Comparison of ENCODE assay signal across 8 cellular contexts in the genomic region with DNA sequence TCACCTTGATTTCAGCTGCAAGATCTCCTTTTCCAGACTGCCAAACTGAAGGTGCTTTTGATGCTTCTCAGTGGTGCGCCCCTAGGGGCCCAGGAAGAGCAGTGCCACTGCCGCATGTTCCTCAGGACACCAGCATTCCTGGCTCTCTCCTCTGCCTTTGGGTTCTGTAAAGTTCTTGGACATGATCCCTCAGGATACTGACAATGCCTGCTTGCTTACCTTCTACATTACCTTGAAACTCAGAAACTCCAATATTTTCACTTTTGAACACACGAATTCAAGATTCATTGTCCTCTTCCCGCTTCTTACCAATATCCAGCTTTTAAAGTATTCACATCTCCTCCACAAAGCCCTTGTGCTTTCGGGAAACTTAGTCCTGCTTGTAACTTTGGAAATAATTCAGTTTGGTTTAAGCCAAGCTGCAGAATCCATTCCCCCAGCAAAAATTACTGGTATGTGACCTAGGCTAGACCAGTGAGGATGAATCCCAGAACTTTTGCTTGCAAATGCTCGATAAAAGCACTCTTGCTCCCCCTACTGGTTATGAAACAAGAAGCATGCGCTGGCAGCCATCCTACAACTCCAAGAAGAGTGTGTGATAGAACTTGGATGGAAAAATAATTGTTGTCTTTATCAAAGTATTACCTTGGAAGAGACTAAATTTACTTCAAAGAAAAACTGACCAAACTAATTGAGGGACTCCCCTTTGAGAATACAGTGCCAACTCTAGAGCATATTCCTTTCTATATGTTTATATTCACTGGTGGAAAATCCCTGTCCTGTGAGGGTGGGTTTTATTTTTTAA. TPM values are rescaled to one million over a fixed set of nuclear protein-coding genes. Genes with fewer than 3 reads are reported as not detected.
A peak's percentile ranks its signal among the peaks of the same experiment; 100 is the strongest.
DNase-seq lines count a peak whose midpoint lies in the region; ATAC-seq, FAIRE-seq and TF ChIP-seq lines count a peak whose summit lies in the region.

No MANE protein-coding gene starts in this region.

- CTCF ChIA-PET in HEK293T (lab: Yijun Ruan, JAX): interaction anchor here (0.5 to 2.8 kb wide), 9 partner anchors 12 to 1547 kb away, joined by 3 to 16 read pairs (median 4); partner anchors contain the start of gene OR5B21

- no peaks in the 10 kb centered on the region for H3K9me3 Mint-ChIP-seq in astrocyte (ENCODE audit: unreplicated experiment)

- peak; percentile 92 for FAIRE-seq in astrocyte (lab: Jason Lieb, UNC)

- no peak overlapping the region for H3K27ac ChIP-seq in SK-N-MC
- H3K27ac ChIP-seq in astrocyte (ENCODE audit: low read depth, low read length): no peak overlapping the region

- DNase-seq in activated CD4-positive, alpha-beta T cell treated with anti-CD3 and anti-CD28 coated beads for 24 hours (ENCODE audit: low read depth in 2 of 2): peak; percentile 14 to 27
- no peak for DNase-seq in activated CD4-positive, alpha-beta T cell treated with anti-CD3 and anti-CD28 coated beads for 1 hour
- DNase-seq in HEK293T (ENCODE audit: extremely low spot score): peak; percentile 65
- peak; percentile 83 for DNase-seq in LoVo (ENCODE audit: low spot score)
- peak; percentile 89 for DNase-seq in SK-N-MC (ENCODE audit: low read depth, low spot score)
- DNase-seq in astrocyte (ENCODE audit: low read depth): peak; percentile 67
- peak in 32 of 51 donors; percentile 3 to 70 (median 26) for DNase-seq in hypothalamus (lab: John Stamatoyannopoulos, UW)
- peak; percentile 79 for DNase-seq in sciatic nerve (ENCODE audit: low spot score)

- intact Hi-C loops in sciatic nerve (cut with DNase I): no loop called here

- peak; percentile 88 for TF ChIP-seq CTCF in astrocyte (IDR thresholded peaks at IDR 0.05; ENCODE audit: insufficient read depth, low read depth, low read length)

- H3K79me2 ChIP-seq in astrocyte (ENCODE audit: insufficient read depth, low read length): no peaks in the 10 kb centered on the region

- peak overlapping the region; percentile 36 for H3K4me3 ChIP-seq in SK-N-MC
- no peak overlapping the region for H3K4me3 ChIP-seq in astrocyte (ENCODE audit: insufficient read depth, low read depth, low read length)

- H4K20me1 ChIP-seq in astrocyte (ENCODE audit: insufficient read depth, low read length): no peaks in the 10 kb centered on the region

- peak; percentile 93 for ATAC-seq in sciatic nerve

- H3K9me3 ChIP-seq in SK-N-MC (ENCODE audit: low read depth, low read length) (no peaks in the 10 kb centered on the region), astrocyte (ENCODE audit: insufficient read depth, low read depth, low read length) (no peaks in the 10 kb centered on the region)

- POLR2A ChIA-PET in HEK293T (lab: Yijun Ruan, JAX): no interaction called here

- peaks cover 4% of the 10 kb centered on the region for H3K27me3 ChIP-seq in astrocyte (ENCODE audit: insufficient read depth, low read length)

- no peaks in the 10 kb centered on the region for H3K4me1 ChIP-seq in astrocyte (ENCODE audit: insufficient read depth, low read length)

- peaks cover 2% of the 10 kb centered on the region for H3K4me1 Mint-ChIP-seq in astrocyte (ENCODE audit: low read depth, unreplicated experiment)

- H2AFZ ChIP-seq in astrocyte (ENCODE audit: low read depth, low read length): peak overlapping the region; percentile 29

- H3K4me3 Mint-ChIP-seq in astrocyte (ENCODE audit: unreplicated experiment): no peak overlapping the region

- H3K27ac Mint-ChIP-seq in astrocyte (ENCODE audit: unreplicated experiment): no peak overlapping the region

- no peak overlapping the region for H3K9ac ChIP-seq in SK-N-MC (ENCODE audit: insufficient read length)
- no peak overlapping the region for H3K9ac ChIP-seq in astrocyte (ENCODE audit: low read length)

- H3K36me3 Mint-ChIP-seq in astrocyte (ENCODE audit: low read depth, unreplicated experiment): peaks cover 7% of the 10 kb centered on the region

- H3K36me3 ChIP-seq in SK-N-MC (ENCODE audit: insufficient read depth, low read length) (no peaks in the 10 kb centered on the region), astrocyte (ENCODE audit: insufficient read depth, low read length) (no peaks in the 10 kb centered on the region)

- peak overlapping the region; percentile 76 for H3K4me2 ChIP-seq in astrocyte (ENCODE audit: low read length)

- H3K27me3 Mint-ChIP-seq in astrocyte (ENCODE audit: low read depth, unreplicated experiment): peaks cover 2% of the 10 kb centered on the region

TF ChIP-seq in HEK293T, 16 proteins besides CTCF, POLR2A, EP300 and RAD21:
- no peak for TF ChIP-seq ARNT (IDR thresholded peaks at IDR 0.05)
- no peak for TF ChIP-seq FOXK2 (IDR thresholded peaks at IDR 0.05)

RNA-seq across cellular contexts. Expression of gene OR5B21, which starts 16.5 kb away (rescaled TPM):
- total RNA-seq in astrocyte (not detected in 2 replicates), sciatic nerve (not detected)

RNA-seq across cellular contexts. Expression of gene LPXN, which starts 51.2 kb away (rescaled TPM):
- 3.6 and 3.7 TPM in 2 replicates for total RNA-seq in astrocyte
- total RNA-seq in sciatic nerve: 17.2 TPM

RNA-seq across cellular contexts. Expression of gene ZFP91, which starts 54.4 kb away (rescaled TPM):
- 38.1 and 40.1 TPM in 2 replicates for total RNA-seq in astrocyte
- total RNA-seq in sciatic nerve: 46.5 TPM
